ENCODE assay signal across 1 cellular context in genomic region chr16:8963825-8964441, GRCh38.
TF ChIP-seq lines count a peak whose summit lies in the region.

Gene USP7 (minus strand): TSS chr16:8963906. CDS start chr16:8963285, 621 bp downstream.

TF ChIP-seq in GM23338, 12 proteins besides CTCF, POLR2A, EP300 and RAD21 (continued from another document):
- TF ChIP-seq ZNF462 (CRISPR knock-in tag; IDR thresholded peaks at IDR 0.05) (no peak), CREB1 (CRISPR knock-in tag; IDR thresholded peaks at IDR 0.05; ENCODE audit: low read depth) (no peak)
